Comparison of ENCODE assay signal across 27 cellular contexts in the genomic region with DNA sequence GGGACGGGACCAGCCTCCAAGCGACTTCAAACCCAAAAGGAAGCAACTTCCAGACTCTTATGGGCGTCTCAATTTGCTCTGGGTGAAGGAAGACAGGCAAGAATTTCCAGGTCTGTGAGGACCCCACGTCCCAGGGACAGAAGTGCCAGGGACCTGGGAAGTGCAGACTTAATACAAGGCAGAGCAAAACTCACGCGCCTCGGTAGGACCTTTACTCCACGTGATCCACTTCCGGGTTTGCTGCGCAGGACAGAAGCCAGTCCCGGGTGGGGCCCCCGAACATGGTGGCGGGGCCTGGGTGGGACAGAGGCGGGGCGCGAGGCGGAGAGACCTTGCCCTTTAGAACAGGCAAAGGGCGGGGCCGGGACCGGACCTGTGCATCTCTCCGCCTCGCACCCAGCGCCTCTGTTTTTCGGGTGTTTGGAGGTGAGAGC.
"Had no signal": no experiment of that assay in that cellular context is flagged by ENCODE, and none has a peak within 500 bp of the region (broad histone marks: within the 10 kb centered on the region; RNA-seq: fewer than 3 reads in every experiment).

No MANE protein-coding gene starts in this region.

- H3K27me3 ChIP-seq: brain microvascular endothelial cell, esophagus muscularis mucosa, heart right ventricle, ovary, sigmoid colon, suprapubic skin, tibial nerve had no signal

- H3K36me3 ChIP-seq: ovary had no signal

- DNase-seq: activated CD4-positive, alpha-beta memory T cell treated with anti-CD3 and anti-CD28 coated beads, Interleukin-2, amount 10 ng/mL, durations not matched to agents 7 days and 5 days; activated CD4-positive, alpha-beta T cell treated with anti-CD3 and anti-CD28 coated beads for 1 hour; activated CD4-positive, alpha-beta T cell treated with anti-CD3 and anti-CD28 coated beads, Interleukin-2, amount 10 ng/mL, durations not matched to agents 7 days and 5 days; activated CD8-positive, alpha-beta memory T cell treated with anti-CD3 and anti-CD28 coated beads, Interleukin-2, amount 50 U/mL, for 48 hours; activated gamma-delta T cell; activated naive CD4-positive, alpha-beta T cell treated with anti-CD3 and anti-CD28 coated beads, Interleukin-2, amount 10 ng/mL, durations not matched to agents 7 days and 5 days; activated naive CD8-positive, alpha-beta T cell treated with anti-CD3 and anti-CD28 coated beads, Interleukin-2, amount 10 ng/mL, durations not matched to agents 7 days and 5 days; activated T-cell treated with anti-CD3 and anti-CD28 coated beads, Interleukin-2, amount 50 U/mL, for 24 hours; brain microvascular endothelial cell; caudate nucleus; foreskin melanocyte; heart right ventricle; left ventricle myocardium inferior; naive thymus-derived CD4-positive, alpha-beta T cell; ovary; retina; sigmoid colon; small intestine; stimulated activated CD4-positive, alpha-beta T cell treated with anti-CD3 and anti-CD28 coated beads, Interleukin-1b, Interleukin-23, amount 100 ng/mL, for 48 hours; stimulated activated naive B cell treated with anti-CD40 and anti-IgM and Interleukin-4, amounts not matched to agents 10 μg/mL and 1 μg/mL and 100 μg/mL, for 72 hours; T-helper 17 cell; T1000 had no signal

- H3K4me1 ChIP-seq: esophagus muscularis mucosa, heart right ventricle, left ventricle myocardium inferior, suprapubic skin, tibial nerve had no signal

- H3K27ac ChIP-seq: brain microvascular endothelial cell, esophagus muscularis mucosa, heart right ventricle, left ventricle myocardium inferior, ovary, sigmoid colon, suprapubic skin, tibial nerve had no signal

- H3K4me3 ChIP-seq: esophagus muscularis mucosa, heart right ventricle, left ventricle myocardium inferior, lung, ovary, prostate gland, sigmoid colon, suprapubic skin, tibial nerve had no signal

- ATAC-seq: heart right ventricle; naive thymus-derived CD4-positive, alpha-beta T cell; stimulated activated naive B cell treated with anti-CD40 and anti-IgM and Interleukin-4, amounts not matched to agents 10 μg/mL and 1 μg/mL and 100 μg/mL, for 72 hours; T-helper 17 cell had no signal

- H3K9me3 ChIP-seq: esophagus muscularis mucosa, heart right ventricle, left ventricle myocardium inferior, ovary, prostate gland, sigmoid colon had no signal
